Comparison of ENCODE assay signal across 1 cellular context in genomic region chr19:42257842-42258241, GRCh38.
A peak's percentile ranks its signal among the peaks of the same experiment; 100 is the strongest.
TF ChIP-seq lines count a peak whose summit lies in the region.

No MANE protein-coding gene starts in this region.

TF ChIP-seq in K562, 482 proteins besides CTCF, POLR2A, EP300 and RAD21:
- peak; percentile 67 for TF ChIP-seq ZNF121 (CRISPR knock-in tag; conservative IDR thresholded peaks at IDR 0.05)
